In genomic region chr9:120893585-120893857, GRCh38 we compare ENCODE assay signal across 11 cellular contexts. TPM values are rescaled to one million over a fixed set of nuclear protein-coding genes. Genes with fewer than 3 reads are reported as not detected.
A peak's percentile ranks its signal among the peaks of the same experiment; 100 is the strongest.
DNase-seq lines count a peak whose midpoint lies in the region; ATAC-seq, FAIRE-seq and TF ChIP-seq lines count a peak whose summit lies in the region.
"Had no signal": no experiment of that assay in that cellular context is flagged by ENCODE, and none has a peak within 500 bp of the region (broad histone marks: within the 10 kb centered on the region; RNA-seq: fewer than 3 reads in every experiment).

No MANE protein-coding gene starts in this region.

- DNase-seq in GM10266 (ENCODE audit: extremely low spot score) (peak; percentile 57), astrocyte (ENCODE audit: low read depth) (peak; percentile 18), retina (peak; percentile 46), DMS53 treated with DMSO at 0.1 percent for 48 hours (lab: John Stamatoyannopoulos, UW; ENCODE audit: unreplicated experiment) (no peak), hippocampal formation (lab: John Stamatoyannopoulos, UW) (no peak)
- DNase-seq in central memory CD4-positive, alpha-beta T cell: no peak
- DNase-seq: effector CD8-positive, alpha-beta T cell had no signal

- no peaks in the 10 kb centered on the region for H3K79me2 ChIP-seq in astrocyte (ENCODE audit: insufficient read depth, low read length)

- peak overlapping the region in 2 of 4 donors; percentile 36 to 85 for H3K4me3 Mint-ChIP-seq in IgD-negative memory B cell
- no peak overlapping the region for H3K4me3 Mint-ChIP-seq in astrocyte (ENCODE audit: unreplicated experiment)

- H3K4me1 ChIP-seq in astrocyte (ENCODE audit: insufficient read depth, low read length): peaks cover 12% of the 10 kb centered on the region

- no peak overlapping the region for H3K4me3 ChIP-seq in astrocyte (ENCODE audit: insufficient read depth, low read depth, low read length)
- H3K4me3 ChIP-seq: SK-N-MC had no signal

- H3K36me3 ChIP-seq in astrocyte (ENCODE audit: insufficient read depth, low read length): no peaks in the 10 kb centered on the region

- no peak overlapping the region for H3K9ac ChIP-seq in astrocyte (ENCODE audit: low read length)

- H3K4me1 Mint-ChIP-seq in IgD-negative memory B cell: peaks cover 22 to 32% (median 32%) of the 10 kb centered on the region in 3 donors
- peaks cover 18% of the 10 kb centered on the region for H3K4me1 Mint-ChIP-seq in astrocyte (ENCODE audit: low read depth, unreplicated experiment)

- peaks cover 6% of the 10 kb centered on the region for H3K27me3 ChIP-seq in astrocyte (ENCODE audit: insufficient read depth, low read length)

- no peak for ATAC-seq in HG03139 (IDR thresholded peaks at IDR 0.05; ENCODE audit: unreplicated experiment)

- H3K27ac Mint-ChIP-seq in IgD-negative memory B cell (peak overlapping the region in 2 of 3 donors; percentile 19 to 90), astrocyte (ENCODE audit: unreplicated experiment) (no peak overlapping the region)

- no peak overlapping the region for H2AFZ ChIP-seq in astrocyte (ENCODE audit: low read depth, low read length)

- H3K36me3 Mint-ChIP-seq in IgD-negative memory B cell (no peaks in the 10 kb centered on the region), astrocyte (ENCODE audit: low read depth, unreplicated experiment) (peaks cover 4% of the 10 kb centered on the region)

- no peak for FAIRE-seq in astrocyte (lab: Jason Lieb, UNC)
- FAIRE-seq: urothelium cell line had no signal

- H3K27ac ChIP-seq in astrocyte (ENCODE audit: low read depth, low read length): no peak overlapping the region
- H3K27ac ChIP-seq: SK-N-MC had no signal

- TF ChIP-seq CTCF in GM10266 (IDR thresholded peaks at IDR 0.05; ENCODE audit: control insufficient read depth, insufficient read depth, low read depth, missing control alignments) (no peak), astrocyte (IDR thresholded peaks at IDR 0.05; ENCODE audit: insufficient read depth, low read depth, low read length) (no peak)

- H3K4me2 ChIP-seq in astrocyte (ENCODE audit: low read length): no peak overlapping the region

- H4K20me1 ChIP-seq in astrocyte (ENCODE audit: insufficient read depth, low read length): peaks cover 3% of the 10 kb centered on the region

- no peaks in the 10 kb centered on the region for H3K9me3 ChIP-seq in astrocyte (ENCODE audit: insufficient read depth, low read depth, low read length)

- H3K9me3 Mint-ChIP-seq in IgD-negative memory B cell (no peaks in the 10 kb centered on the region), astrocyte (ENCODE audit: unreplicated experiment) (peaks cover 3% of the 10 kb centered on the region)

- H3K27me3 Mint-ChIP-seq in IgD-negative memory B cell (no peaks in the 10 kb centered on the region), astrocyte (ENCODE audit: low read depth, unreplicated experiment) (peaks cover 17% of the 10 kb centered on the region)

RNA-seq across cellular contexts. Expression of gene PHF19, which starts 16.5 kb away (rescaled TPM):
- 3.9 TPM for polyA plus RNA-seq in IgD-negative memory B cell
- total RNA-seq in astrocyte: 18.0 and 19.5 TPM in 2 replicates

RNA-seq across cellular contexts. Expression of gene TRAF1, which starts 33.1 kb away (rescaled TPM):
- polyA plus RNA-seq in IgD-negative memory B cell: 1.3 TPM
- 4.2 and 4.7 TPM in 2 replicates for total RNA-seq in astrocyte

RNA-seq across cellular contexts. Expression of gene PSMD5, which starts 50.8 kb away (rescaled TPM):
- 16.8 TPM for polyA plus RNA-seq in IgD-negative memory B cell
- 66.2 and 78.1 TPM in 2 replicates for total RNA-seq in astrocyte

Comparison
In these comparisons a context has a peak if more than half of its experiments do, and no peak if none do; other contexts are left out.
1. DNase-seq: peak in GM10266 (single experiment), astrocyte (single experiment) and retina (single experiment); none in DMS53 treated with DMSO at 0.1 percent for 48 hours (single experiment), central memory CD4-positive, alpha-beta T cell (single experiment) and hippocampal formation (0 of 2).